1 cellular context compared by ENCODE assay signal in the genomic region with DNA sequence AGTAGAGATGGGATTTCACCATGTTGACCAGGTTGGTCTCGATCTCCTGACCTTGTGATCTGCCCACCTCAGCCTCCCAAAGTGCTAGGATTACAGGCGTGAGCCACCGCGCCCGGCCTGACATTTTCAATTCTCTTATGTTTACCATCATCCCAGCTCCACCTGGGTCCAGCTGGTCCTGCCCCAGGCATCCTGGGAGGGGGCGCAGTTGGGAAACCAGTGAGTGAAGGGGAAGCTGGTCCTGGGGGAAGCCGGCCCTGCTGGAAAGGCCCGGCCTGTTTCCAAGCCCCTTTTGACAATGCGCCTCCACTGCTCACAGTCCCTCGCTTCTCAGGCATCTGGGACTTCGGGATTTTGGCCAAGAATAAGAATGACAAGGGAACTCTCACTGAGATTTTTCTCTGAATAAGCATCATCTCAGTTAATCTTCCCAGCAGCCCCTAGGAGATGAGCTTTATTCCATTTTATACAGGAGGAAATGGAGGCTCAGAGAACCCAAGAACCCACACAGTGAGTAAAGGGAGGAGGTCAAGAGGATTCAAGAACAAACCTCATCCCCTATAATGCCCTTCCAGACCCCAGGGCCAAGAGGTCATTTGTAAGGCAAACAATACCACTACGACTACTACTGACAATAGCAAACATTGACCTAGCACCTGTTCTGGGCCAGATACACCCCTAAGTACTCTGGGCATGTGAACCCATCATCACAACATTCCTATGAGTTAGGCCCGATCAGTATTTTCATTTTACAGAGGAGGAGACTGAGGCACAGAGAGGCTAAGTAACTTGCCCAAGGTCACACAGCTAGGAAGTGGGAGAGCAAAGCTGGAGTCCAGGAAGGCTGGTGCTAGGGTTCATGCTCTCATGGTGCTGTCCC.
A peak's percentile ranks its signal among the peaks of the same experiment; 100 is the strongest.
TF ChIP-seq lines count a peak whose summit lies in the region.

No MANE protein-coding gene starts in this region.

TF ChIP-seq in HepG2, 621 proteins besides CTCF, POLR2A, EP300 and RAD21 (continued from another document and continues in another):
- TF ChIP-seq CHD4 (IDR thresholded peaks at IDR 0.05; ENCODE audit: borderline replicate concordance, low read length) (no peak), NR2F2 (IDR thresholded peaks at IDR 0.05; ENCODE audit: borderline replicate concordance, low read depth) (peak; percentile 92), EZH2 (conservative IDR thresholded peaks at IDR 0.05; ENCODE audit: low read depth, low read length) (no peak), ESRRA (CRISPR knock-in tag; IDR thresholded peaks at IDR 0.05; ENCODE audit: low read depth) (no peak), FOXO1 (CRISPR knock-in tag; IDR thresholded peaks at IDR 0.05) (0 out of 2 replicates have a peak, but pooled peaks have one; percentile 37), REL (CRISPR knock-in tag; conservative IDR thresholded peaks at IDR 0.05) (no peak; the same call in 1 of the 2 replicates), CCAR2 (optimal IDR thresholded peaks at IDR 0.05; ENCODE audit: low read depth, low read length) (no peak), RNF2 (conservative IDR thresholded peaks at IDR 0.05; ENCODE audit: low read depth) (no peak), ZNF83 (CRISPR knock-in tag; IDR thresholded peaks at IDR 0.05; ENCODE audit: borderline replicate concordance) (no peak), ZSCAN22 (CRISPR knock-in tag; IDR thresholded peaks at IDR 0.05) (no peak), U2AF1 (optimal IDR thresholded peaks at IDR 0.05; ENCODE audit: low read depth, low read length) (no peak), ZNF335 (CRISPR knock-in tag; IDR thresholded peaks at IDR 0.05) (no peak), RXRB (CRISPR knock-in tag; IDR thresholded peaks at IDR 0.05; ENCODE audit: borderline replicate concordance) (0 out of 2 replicates have a peak, but pooled peaks have one; percentile 8), NFE2 (CRISPR knock-in tag; IDR thresholded peaks at IDR 0.05) (no peak), ZEB1 (IDR thresholded peaks at IDR 0.05; ENCODE audit: insufficient replicate concordance, low read depth) (no peak), TOE1 (CRISPR knock-in tag; IDR thresholded peaks at IDR 0.05) (no peak), SRSF4 (IDR thresholded peaks at IDR 0.05; ENCODE audit: low read depth, low read length, poor library complexity, severe bottlenecking) (no peak), HOXA3 (CRISPR knock-in tag; IDR thresholded peaks at IDR 0.05) (no peak), ZMYM3 (CRISPR knock-in tag; IDR thresholded peaks at IDR 0.05) (peak; percentile 99), MAFG (CRISPR knock-in tag; IDR thresholded peaks at IDR 0.05) (no peak), ZFP37 (CRISPR knock-in tag; IDR thresholded peaks at IDR 0.05; ENCODE audit: borderline replicate concordance) (0 out of 2 replicates have a peak, but pooled peaks have one; percentile 43), REPIN1 (CRISPR knock-in tag; IDR thresholded peaks at IDR 0.05; ENCODE audit: borderline replicate concordance, low read depth) (peak; percentile 58; the same call in 1 of the 2 replicates), ZNF451 (CRISPR knock-in tag; IDR thresholded peaks at IDR 0.05) (no peak), ZNF761 (CRISPR knock-in tag; conservative IDR thresholded peaks at IDR 0.05) (no peak), ZNF256 (CRISPR knock-in tag; conservative IDR thresholded peaks at IDR 0.05) (no peak), HHEX (CRISPR knock-in tag; IDR thresholded peaks at IDR 0.05) (peak; percentile 63)
- TF ChIP-seq, protein P1, sequence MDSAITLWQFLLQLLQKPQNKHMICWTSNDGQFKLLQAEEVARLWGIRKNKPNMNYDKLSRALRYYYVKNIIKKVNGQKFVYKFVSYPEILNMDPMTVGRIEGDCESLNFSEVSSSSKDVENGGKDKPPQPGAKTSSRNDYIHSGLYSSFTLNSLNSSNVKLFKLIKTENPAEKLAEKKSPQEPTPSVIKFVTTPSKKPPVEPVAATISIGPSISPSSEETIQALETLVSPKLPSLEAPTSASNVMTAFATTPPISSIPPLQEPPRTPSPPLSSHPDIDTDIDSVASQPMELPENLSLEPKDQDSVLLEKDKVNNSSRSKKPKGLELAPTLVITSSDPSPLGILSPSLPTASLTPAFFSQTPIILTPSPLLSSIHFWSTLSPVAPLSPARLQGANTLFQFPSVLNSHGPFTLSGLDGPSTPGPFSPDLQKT (CRISPR knock-in tag; IDR thresholded peaks at IDR 0.05; ENCODE audit: borderline replicate concordance) = no peak
- TF ChIP-seq, protein P2, sequence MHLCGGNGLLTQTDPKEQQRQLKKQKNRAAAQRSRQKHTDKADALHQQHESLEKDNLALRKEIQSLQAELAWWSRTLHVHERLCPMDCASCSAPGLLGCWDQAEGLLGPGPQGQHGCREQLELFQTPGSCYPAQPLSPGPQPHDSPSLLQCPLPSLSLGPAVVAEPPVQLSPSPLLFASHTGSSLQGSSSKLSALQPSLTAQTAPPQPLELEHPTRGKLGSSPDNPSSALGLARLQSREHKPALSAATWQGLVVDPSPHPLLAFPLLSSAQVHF (CRISPR knock-in tag; IDR thresholded peaks at IDR 0.05) = no peak
- TF ChIP-seq, protein P3, sequence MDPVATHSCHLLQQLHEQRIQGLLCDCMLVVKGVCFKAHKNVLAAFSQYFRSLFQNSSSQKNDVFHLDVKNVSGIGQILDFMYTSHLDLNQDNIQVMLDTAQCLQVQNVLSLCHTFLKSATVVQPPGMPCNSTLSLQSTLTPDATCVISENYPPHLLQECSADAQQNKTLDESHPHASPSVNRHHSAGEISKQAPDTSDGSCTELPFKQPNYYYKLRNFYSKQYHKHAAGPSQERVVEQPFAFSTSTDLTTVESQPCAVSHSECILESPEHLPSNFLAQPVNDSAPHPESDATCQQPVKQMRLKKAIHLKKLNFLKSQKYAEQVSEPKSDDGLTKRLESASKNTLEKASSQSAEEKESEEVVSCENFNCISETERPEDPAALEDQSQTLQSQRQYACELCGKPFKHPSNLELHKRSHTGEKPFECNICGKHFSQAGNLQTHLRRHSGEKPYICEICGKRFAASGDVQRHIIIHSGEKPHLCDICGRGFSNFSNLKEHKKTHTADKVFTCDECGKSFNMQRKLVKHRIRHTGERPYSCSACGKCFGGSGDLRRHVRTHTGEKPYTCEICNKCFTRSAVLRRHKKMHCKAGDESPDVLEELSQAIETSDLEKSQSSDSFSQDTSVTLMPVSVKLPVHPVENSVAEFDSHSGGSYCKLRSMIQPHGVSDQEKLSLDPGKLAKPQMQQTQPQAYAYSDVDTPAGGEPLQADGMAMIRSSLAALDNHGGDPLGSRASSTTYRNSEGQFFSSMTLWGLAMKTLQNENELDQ (CRISPR knock-in tag; IDR thresholded peaks at IDR 0.05; ENCODE audit: borderline replicate concordance) = no peak
- TF ChIP-seq, protein P4, sequence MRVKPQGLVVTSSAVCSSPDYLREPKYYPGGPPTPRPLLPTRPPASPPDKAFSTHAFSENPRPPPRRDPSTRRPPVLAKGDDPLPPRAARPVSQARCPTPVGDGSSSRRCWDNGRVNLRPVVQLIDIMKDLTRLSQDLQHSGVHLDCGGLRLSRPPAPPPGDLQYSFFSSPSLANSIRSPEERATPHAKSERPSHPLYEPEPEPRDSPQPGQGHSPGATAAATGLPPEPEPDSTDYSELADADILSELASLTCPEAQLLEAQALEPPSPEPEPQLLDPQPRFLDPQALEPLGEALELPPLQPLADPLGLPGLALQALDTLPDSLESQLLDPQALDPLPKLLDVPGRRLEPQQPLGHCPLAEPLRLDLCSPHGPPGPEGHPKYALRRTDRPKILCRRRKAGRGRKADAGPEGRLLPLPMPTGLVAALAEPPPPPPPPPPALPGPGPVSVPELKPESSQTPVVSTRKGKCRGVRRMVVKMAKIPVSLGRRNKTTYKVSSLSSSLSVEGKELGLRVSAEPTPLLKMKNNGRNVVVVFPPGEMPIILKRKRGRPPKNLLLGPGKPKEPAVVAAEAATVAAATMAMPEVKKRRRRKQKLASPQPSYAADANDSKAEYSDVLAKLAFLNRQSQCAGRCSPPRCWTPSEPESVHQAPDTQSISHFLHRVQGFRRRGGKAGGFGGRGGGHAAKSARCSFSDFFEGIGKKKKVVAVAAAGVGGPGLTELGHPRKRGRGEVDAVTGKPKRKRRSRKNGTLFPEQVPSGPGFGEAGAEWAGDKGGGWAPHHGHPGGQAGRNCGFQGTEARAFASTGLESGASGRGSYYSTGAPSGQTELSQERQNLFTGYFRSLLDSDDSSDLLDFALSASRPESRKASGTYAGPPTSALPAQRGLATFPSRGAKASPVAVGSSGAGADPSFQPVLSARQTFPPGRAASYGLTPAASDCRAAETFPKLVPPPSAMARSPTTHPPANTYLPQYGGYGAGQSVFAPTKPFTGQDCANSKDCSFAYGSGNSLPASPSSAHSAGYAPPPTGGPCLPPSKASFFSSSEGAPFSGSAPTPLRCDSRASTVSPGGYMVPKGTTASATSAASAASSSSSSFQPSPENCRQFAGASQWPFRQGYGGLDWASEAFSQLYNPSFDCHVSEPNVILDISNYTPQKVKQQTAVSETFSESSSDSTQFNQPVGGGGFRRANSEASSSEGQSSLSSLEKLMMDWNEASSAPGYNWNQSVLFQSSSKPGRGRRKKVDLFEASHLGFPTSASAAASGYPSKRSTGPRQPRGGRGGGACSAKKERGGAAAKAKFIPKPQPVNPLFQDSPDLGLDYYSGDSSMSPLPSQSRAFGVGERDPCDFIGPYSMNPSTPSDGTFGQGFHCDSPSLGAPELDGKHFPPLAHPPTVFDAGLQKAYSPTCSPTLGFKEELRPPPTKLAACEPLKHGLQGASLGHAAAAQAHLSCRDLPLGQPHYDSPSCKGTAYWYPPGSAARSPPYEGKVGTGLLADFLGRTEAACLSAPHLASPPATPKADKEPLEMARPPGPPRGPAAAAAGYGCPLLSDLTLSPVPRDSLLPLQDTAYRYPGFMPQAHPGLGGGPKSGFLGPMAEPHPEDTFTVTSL (CRISPR knock-in tag; IDR thresholded peaks at IDR 0.05; ENCODE audit: borderline replicate concordance) = peak; percentile 44; the same call in 1 of the 2 replicates
- TF ChIP-seq, protein P5, sequence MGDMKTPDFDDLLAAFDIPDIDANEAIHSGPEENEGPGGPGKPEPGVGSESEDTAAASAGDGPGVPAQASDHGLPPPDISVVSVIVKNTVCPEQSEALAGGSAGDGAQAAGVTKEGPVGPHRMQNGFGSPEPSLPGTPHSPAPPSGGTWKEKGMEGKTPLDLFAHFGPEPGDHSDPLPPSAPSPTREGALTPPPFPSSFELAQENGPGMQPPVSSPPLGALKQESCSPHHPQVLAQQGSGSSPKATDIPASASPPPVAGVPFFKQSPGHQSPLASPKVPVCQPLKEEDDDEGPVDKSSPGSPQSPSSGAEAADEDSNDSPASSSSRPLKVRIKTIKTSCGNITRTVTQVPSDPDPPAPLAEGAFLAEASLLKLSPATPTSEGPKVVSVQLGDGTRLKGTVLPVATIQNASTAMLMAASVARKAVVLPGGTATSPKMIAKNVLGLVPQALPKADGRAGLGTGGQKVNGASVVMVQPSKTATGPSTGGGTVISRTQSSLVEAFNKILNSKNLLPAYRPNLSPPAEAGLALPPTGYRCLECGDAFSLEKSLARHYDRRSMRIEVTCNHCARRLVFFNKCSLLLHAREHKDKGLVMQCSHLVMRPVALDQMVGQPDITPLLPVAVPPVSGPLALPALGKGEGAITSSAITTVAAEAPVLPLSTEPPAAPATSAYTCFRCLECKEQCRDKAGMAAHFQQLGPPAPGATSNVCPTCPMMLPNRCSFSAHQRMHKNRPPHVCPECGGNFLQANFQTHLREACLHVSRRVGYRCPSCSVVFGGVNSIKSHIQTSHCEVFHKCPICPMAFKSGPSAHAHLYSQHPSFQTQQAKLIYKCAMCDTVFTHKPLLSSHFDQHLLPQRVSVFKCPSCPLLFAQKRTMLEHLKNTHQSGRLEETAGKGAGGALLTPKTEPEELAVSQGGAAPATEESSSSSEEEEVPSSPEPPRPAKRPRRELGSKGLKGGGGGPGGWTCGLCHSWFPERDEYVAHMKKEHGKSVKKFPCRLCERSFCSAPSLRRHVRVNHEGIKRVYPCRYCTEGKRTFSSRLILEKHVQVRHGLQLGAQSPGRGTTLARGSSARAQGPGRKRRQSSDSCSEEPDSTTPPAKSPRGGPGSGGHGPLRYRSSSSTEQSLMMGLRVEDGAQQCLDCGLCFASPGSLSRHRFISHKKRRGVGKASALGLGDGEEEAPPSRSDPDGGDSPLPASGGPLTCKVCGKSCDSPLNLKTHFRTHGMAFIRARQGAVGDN (CRISPR knock-in tag; IDR thresholded peaks at IDR 0.05) = 0 out of 2 replicates have a peak, but pooled peaks have one; percentile 18
- TF ChIP-seq, protein P6, sequence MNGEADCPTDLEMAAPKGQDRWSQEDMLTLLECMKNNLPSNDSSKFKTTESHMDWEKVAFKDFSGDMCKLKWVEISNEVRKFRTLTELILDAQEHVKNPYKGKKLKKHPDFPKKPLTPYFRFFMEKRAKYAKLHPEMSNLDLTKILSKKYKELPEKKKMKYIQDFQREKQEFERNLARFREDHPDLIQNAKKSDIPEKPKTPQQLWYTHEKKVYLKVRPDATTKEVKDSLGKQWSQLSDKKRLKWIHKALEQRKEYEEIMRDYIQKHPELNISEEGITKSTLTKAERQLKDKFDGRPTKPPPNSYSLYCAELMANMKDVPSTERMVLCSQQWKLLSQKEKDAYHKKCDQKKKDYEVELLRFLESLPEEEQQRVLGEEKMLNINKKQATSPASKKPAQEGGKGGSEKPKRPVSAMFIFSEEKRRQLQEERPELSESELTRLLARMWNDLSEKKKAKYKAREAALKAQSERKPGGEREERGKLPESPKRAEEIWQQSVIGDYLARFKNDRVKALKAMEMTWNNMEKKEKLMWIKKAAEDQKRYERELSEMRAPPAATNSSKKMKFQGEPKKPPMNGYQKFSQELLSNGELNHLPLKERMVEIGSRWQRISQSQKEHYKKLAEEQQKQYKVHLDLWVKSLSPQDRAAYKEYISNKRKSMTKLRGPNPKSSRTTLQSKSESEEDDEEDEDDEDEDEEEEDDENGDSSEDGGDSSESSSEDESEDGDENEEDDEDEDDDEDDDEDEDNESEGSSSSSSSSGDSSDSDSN (CRISPR knock-in tag; IDR thresholded peaks at IDR 0.05) = no peak
- TF ChIP-seq, protein P7, sequence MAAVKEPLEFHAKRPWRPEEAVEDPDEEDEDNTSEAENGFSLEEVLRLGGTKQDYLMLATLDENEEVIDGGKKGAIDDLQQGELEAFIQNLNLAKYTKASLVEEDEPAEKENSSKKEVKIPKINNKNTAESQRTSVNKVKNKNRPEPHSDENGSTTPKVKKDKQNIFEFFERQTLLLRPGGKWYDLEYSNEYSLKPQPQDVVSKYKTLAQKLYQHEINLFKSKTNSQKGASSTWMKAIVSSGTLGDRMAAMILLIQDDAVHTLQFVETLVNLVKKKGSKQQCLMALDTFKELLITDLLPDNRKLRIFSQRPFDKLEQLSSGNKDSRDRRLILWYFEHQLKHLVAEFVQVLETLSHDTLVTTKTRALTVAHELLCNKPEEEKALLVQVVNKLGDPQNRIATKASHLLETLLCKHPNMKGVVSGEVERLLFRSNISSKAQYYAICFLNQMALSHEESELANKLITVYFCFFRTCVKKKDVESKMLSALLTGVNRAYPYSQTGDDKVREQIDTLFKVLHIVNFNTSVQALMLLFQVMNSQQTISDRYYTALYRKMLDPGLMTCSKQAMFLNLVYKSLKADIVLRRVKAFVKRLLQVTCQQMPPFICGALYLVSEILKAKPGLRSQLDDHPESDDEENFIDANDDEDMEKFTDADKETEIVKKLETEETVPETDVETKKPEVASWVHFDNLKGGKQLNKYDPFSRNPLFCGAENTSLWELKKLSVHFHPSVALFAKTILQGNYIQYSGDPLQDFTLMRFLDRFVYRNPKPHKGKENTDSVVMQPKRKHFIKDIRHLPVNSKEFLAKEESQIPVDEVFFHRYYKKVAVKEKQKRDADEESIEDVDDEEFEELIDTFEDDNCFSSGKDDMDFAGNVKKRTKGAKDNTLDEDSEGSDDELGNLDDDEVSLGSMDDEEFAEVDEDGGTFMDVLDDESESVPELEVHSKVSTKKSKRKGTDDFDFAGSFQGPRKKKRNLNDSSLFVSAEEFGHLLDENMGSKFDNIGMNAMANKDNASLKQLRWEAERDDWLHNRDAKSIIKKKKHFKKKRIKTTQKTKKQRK (IDR thresholded peaks at IDR 0.05; ENCODE audit: low read length) = no peak
- TF ChIP-seq, protein P8, sequence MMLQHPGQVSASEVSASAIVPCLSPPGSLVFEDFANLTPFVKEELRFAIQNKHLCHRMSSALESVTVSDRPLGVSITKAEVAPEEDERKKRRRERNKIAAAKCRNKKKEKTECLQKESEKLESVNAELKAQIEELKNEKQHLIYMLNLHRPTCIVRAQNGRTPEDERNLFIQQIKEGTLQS (CRISPR knock-in tag; IDR thresholded peaks at IDR 0.05) = no peak
